ENCODE assay signal across 1 cellular context in the genomic region with DNA sequence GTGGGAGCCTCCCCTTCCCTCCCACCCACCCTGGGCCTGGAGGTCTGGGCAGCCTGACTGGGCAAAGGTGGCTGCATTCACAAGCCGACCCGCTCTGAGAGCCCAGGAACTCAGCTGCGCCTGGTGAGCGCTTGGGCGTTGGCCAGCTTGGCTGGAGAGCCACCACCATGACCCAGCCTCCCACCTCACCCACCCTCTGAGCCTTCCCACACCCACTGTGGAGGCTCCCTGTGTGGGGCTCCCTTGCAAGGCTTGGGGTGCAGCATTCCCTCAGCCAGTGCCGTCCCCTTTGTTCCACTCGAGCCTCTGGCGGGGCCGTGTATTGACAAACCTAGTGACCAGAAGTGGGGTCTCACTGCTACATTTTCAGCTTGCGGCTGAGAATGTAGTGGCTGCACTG.
TF ChIP-seq lines count a peak whose summit lies in the region.

No MANE protein-coding gene starts in this region.

TF ChIP-seq in K562, 482 proteins besides CTCF, POLR2A, EP300 and RAD21:
- TF ChIP-seq RB1 (IDR thresholded peaks at IDR 0.05; ENCODE audit: low read depth) (no peak), RBM22 (IDR thresholded peaks at IDR 0.05; ENCODE audit: low read depth, low read length, poor library complexity, severe bottlenecking) (peak; percentile 70)
- TF ChIP-seq, protein P1, sequence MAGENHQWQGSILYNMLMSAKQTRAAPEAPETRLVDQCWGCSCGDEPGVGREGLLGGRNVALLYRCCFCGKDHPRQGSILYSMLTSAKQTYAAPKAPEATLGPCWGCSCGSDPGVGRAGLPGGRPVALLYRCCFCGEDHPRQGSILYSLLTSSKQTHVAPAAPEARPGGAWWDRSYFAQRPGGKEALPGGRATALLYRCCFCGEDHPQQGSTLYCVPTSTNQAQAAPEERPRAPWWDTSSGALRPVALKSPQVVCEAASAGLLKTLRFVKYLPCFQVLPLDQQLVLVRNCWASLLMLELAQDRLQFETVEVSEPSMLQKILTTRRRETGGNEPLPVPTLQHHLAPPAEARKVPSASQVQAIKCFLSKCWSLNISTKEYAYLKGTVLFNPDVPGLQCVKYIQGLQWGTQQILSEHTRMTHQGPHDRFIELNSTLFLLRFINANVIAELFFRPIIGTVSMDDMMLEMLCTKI (IDR thresholded peaks at IDR 0.05; ENCODE audit: partially characterized antibody): no peak
